10 cellular contexts compared by ENCODE assay signal in the genomic region with DNA sequence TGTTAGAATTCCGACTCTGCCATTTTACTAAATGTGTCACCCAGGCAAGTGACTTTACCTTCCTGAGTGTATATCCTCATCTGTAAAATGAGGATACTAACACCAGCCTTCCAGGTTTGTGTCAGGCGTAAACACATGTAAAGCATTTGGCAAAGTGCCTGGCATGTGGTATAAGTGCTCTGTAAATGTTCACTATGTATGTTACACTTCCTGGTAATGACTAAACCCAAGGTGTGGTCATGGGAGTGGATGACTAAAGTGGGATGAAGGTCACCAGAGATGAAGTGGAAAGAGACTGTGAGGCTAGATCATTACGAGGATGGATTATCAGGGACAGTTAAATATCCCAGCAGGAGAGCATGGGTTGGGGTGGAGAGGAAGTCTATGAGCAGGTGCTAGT. TPM values are rescaled to one million over a fixed set of nuclear protein-coding genes. Genes with fewer than 3 reads are reported as not detected.
A peak's percentile ranks its signal among the peaks of the same experiment; 100 is the strongest.
DNase-seq lines count a peak whose midpoint lies in the region; ATAC-seq and TF ChIP-seq lines count a peak whose summit lies in the region.
"Had no signal": no experiment of that assay in that cellular context is flagged by ENCODE, and none has a peak within 500 bp of the region (broad histone marks: within the 10 kb centered on the region; RNA-seq: fewer than 3 reads in every experiment).

No MANE protein-coding gene starts in this region.

- H3K27me3 ChIP-seq in Caco-2 (replicated peaks; ENCODE audit: control insufficient read depth, insufficient read depth, low read length): no peaks in the 10 kb centered on the region; the same call in 1 of the 2 replicates
- H3K27me3 ChIP-seq: ascending aorta had no signal

- H3K27me3 Mint-ChIP-seq in activated naive CD4-positive, alpha-beta T cell treated with anti-CD3 and anti-CD28 coated beads, Interleukin-2, amount 50 U/mL, for 24 hours: no peaks in the 10 kb centered on the region
- H3K27me3 Mint-ChIP-seq in type B pancreatic cell: peaks cover 45% of the 10 kb centered on the region
- peaks cover 3% of the 10 kb centered on the region for H3K27me3 Mint-ChIP-seq in Caco-2 (ENCODE audit: insufficient read depth, unreplicated experiment)

- no TSS peak for BruUV-seq in Caco-2 (replicated peaks; lab: Mats Ljungman, UMichigan)

- POLR2A ChIA-PET in Caco-2 (lab: Charles Lee): no interaction called here

- peak overlapping the region; percentile 20 for H3K27ac Mint-ChIP-seq in activated naive CD4-positive, alpha-beta T cell treated with anti-CD3 and anti-CD28 coated beads, Interleukin-2, amount 50 U/mL, for 24 hours
- H3K27ac Mint-ChIP-seq in type B pancreatic cell (peak overlapping the region; percentile 89), Caco-2 (ENCODE audit: unreplicated experiment) (no peak overlapping the region)
- H3K27ac Mint-ChIP-seq: GM23338 had no signal

- TF ChIP-seq CTCF in epithelial cell of proximal tubule (conservative IDR thresholded peaks at IDR 0.05; ENCODE audit: low read depth, low read length) (no peak), type B pancreatic cell (conservative IDR thresholded peaks at IDR 0.05) (no peak), Caco-2 (IDR thresholded peaks at IDR 0.05; ENCODE audit: insufficient read depth in 1 of 2, low read depth in 1 of 2, low read length in 1 of 2, severe bottlenecking in 1 of 2, unreplicated experiment in 1 of 2) (no peak)

- H3K9me3 Mint-ChIP-seq in activated naive CD4-positive, alpha-beta T cell treated with anti-CD3 and anti-CD28 coated beads, Interleukin-2, amount 50 U/mL, for 24 hours: no peaks in the 10 kb centered on the region
- H3K9me3 Mint-ChIP-seq in type B pancreatic cell (peaks cover 4% of the 10 kb centered on the region), Caco-2 (ENCODE audit: unreplicated experiment) (peaks cover 13% of the 10 kb centered on the region)

- no peaks in the 10 kb centered on the region for H3K36me3 ChIP-seq in Caco-2 (ENCODE audit: control insufficient read depth, insufficient read depth, low read length)

- no peak for DNase-seq in activated naive CD4-positive, alpha-beta T cell treated with anti-CD3 and anti-CD28 coated beads, Interleukin-2, amount 50 U/mL, for 16 hours
- DNase-seq in NCI-H69 (lab: John Stamatoyannopoulos, UW) (peak; percentile 84), epithelial cell of proximal tubule (ENCODE audit: low read depth) (peak; percentile 60), type B pancreatic cell (ENCODE audit: extremely low spot score, unreplicated experiment) (no peak), Caco-2 (no peak), NOMO-1 (lab: John Stamatoyannopoulos, UW; ENCODE audit: unreplicated experiment in 2 of 2) (no peak), Right ventricle myocardium inferior (ENCODE audit: missing footprints) (no peak)

- intact Hi-C loops in Caco-2 (cut with micrococcal nuclease; ENCODE audit: unreplicated experiment): no loop called here
- intact Hi-C loops in Right ventricle myocardium inferior (cut with DNase I): no loop called here

- H3K4me3 ChIP-seq in epithelial cell of proximal tubule (ENCODE audit: low read depth, low read length) (no peak overlapping the region), Caco-2 (ENCODE audit: low read depth, low read length) (no peak overlapping the region)
- H3K4me3 ChIP-seq: ascending aorta, GM23338 had no signal

- no peak overlapping the region for H3K4me3 Mint-ChIP-seq in activated naive CD4-positive, alpha-beta T cell treated with anti-CD3 and anti-CD28 coated beads, Interleukin-2, amount 50 U/mL, for 24 hours
- H3K4me3 Mint-ChIP-seq in type B pancreatic cell (peak overlapping the region; percentile 9), Caco-2 (ENCODE audit: unreplicated experiment) (no peak overlapping the region)
- H3K4me3 Mint-ChIP-seq: GM23338 had no signal

- CTCF ChIA-PET in Caco-2 (lab: Charles Lee): no interaction called here

- peaks cover 11% of the 10 kb centered on the region; the same call in 1 of the 2 replicates for H3K4me1 ChIP-seq in Caco-2
- H3K4me1 ChIP-seq: ascending aorta had no signal

- no peak for ATAC-seq in Right ventricle myocardium inferior
- ATAC-seq: GM23338 had no signal

- no peaks in the 10 kb centered on the region; the same call in 1 of the 2 replicates for H3K9me3 ChIP-seq in Caco-2
- H3K9me3 ChIP-seq: ascending aorta had no signal

- H3K36me3 Mint-ChIP-seq in activated naive CD4-positive, alpha-beta T cell treated with anti-CD3 and anti-CD28 coated beads, Interleukin-2, amount 50 U/mL, for 24 hours: peaks cover 4% of the 10 kb centered on the region
- peaks cover 4% of the 10 kb centered on the region for H3K36me3 Mint-ChIP-seq in type B pancreatic cell
- peaks cover 9% of the 10 kb centered on the region for H3K36me3 Mint-ChIP-seq in Caco-2 (ENCODE audit: insufficient read depth, unreplicated experiment)

- peaks cover 43% of the 10 kb centered on the region for H3K4me1 Mint-ChIP-seq in activated naive CD4-positive, alpha-beta T cell treated with anti-CD3 and anti-CD28 coated beads, Interleukin-2, amount 50 U/mL, for 24 hours
- H3K4me1 Mint-ChIP-seq in type B pancreatic cell (ENCODE audit: unreplicated experiment): peaks cover 3% of the 10 kb centered on the region
- no peaks in the 10 kb centered on the region for H3K4me1 Mint-ChIP-seq in Caco-2 (ENCODE audit: low read depth, unreplicated experiment)

RNA-seq across cellular contexts. Expression of a gene that starts 25.6 kb away (rescaled TPM):
- total RNA-seq in epithelial cell of proximal tubule (29.9 and 56.4 TPM in 2 replicates), type B pancreatic cell (ENCODE audit: low replicate concordance) (23.7 and 29.3 TPM in 2 replicates), Caco-2 (2022) (31.2 and 31.4 TPM in 2 replicates), Right ventricle myocardium inferior (16.7 TPM)

RNA-seq across cellular contexts. Expression of a gene that starts 28.3 kb away (rescaled TPM):
- 3.9 and 7.5 TPM in 2 replicates for total RNA-seq in epithelial cell of proximal tubule
- 18.2 and 19.3 TPM in 2 replicates for total RNA-seq in type B pancreatic cell (ENCODE audit: low replicate concordance)
- 19.4 and 22.6 TPM in 2 replicates for total RNA-seq in Caco-2 (2022)
- total RNA-seq in Right ventricle myocardium inferior: 6.1 TPM

RNA-seq across cellular contexts. Expression of a gene that starts 50.5 kb away (rescaled TPM):
- 30.9 and 33.9 TPM in 2 replicates for total RNA-seq in epithelial cell of proximal tubule
- 43.5 and 49.1 TPM in 2 replicates for total RNA-seq in type B pancreatic cell (ENCODE audit: low replicate concordance)
- 59.6 and 60.2 TPM in 2 replicates for total RNA-seq in Caco-2 (2022)
- total RNA-seq in Right ventricle myocardium inferior: 36.3 TPM

RNA-seq across cellular contexts. Expression of a gene that starts 59.6 kb away (rescaled TPM):
- total RNA-seq in epithelial cell of proximal tubule (0.46 and 3.2 TPM in 2 replicates), type B pancreatic cell (ENCODE audit: low replicate concordance) (0.57 and 1.7 TPM in 2 replicates), Caco-2 (2022) (0.95 and 1.5 TPM in 2 replicates), Right ventricle myocardium inferior (1.5 TPM)
- total RNA-seq: ascending aorta had no signal

Comparison
In these comparisons a context has a peak if more than half of its experiments do, and no peak if none do; other contexts are left out.
1. DNase-seq: peak in NCI-H69 (single experiment) and epithelial cell of proximal tubule (single experiment); none in activated naive CD4-positive, alpha-beta T cell treated with anti-CD3 and anti-CD28 coated beads, Interleukin-2, amount 50 U/mL, for 16 hours (single experiment), type B pancreatic cell (single experiment), Caco-2 (0 of 2), NOMO-1 (0 of 2) and Right ventricle myocardium inferior (single experiment).